8 cellular contexts compared by ENCODE assay signal in the genomic region with DNA sequence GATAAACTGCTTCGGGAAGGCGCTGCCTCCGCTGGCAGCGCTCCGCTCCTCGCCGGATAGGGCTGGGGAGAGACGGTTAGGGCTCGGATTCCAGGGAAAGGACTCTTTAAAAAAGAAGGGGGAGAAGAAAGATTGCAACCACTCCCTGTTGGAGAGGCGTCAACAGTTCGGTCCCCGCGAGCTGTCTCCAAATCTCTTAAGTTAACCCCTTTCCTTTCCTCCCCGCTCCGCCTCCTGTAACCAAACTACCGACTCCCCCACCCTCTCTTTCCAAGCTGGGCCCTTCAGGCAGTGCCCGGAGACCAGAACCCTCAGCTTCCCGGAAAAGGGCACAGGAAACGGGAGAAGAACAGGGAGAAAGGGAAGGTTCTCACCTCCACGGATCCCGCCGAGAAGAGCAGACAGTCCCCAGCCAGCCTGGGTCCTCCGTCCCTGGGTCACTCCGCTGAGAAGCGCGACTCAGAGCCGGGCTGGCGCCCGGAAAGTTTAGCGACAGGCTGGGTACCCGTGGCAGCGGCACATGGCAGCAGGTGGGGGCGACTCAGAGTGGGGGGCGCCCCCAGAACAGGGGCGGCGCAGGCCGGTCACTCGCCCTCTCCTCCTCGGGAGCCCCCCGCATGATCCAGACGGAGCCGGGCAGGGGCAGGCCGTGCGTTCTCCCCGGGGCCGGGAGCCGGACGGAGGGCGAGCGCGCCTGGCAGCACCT. TPM values are rescaled to one million over a fixed set of nuclear protein-coding genes. Genes with fewer than 3 reads are reported as not detected.
A peak's percentile ranks its signal among the peaks of the same experiment; 100 is the strongest.
DNase-seq lines count a peak whose midpoint lies in the region; ATAC-seq and TF ChIP-seq lines count a peak whose summit lies in the region.

No MANE protein-coding gene starts in this region.

- peak; percentile 9 for ATAC-seq in GM19467 (IDR thresholded peaks at IDR 0.05; ENCODE audit: unreplicated experiment)
- peak; percentile 3 for ATAC-seq in naive thymus-derived CD4-positive, alpha-beta T cell

- TF ChIP-seq CTCF in HL-60 (IDR thresholded peaks at IDR 0.05; ENCODE audit: insufficient read depth, low read length): no peak
- no peak for TF ChIP-seq CTCF in uterus (IDR thresholded peaks at IDR 0.05)

- intact Hi-C loops in naive thymus-derived CD4-positive, alpha-beta T cell (cut with micrococcal nuclease): loop anchor here (1.0 to 5.0 kb wide), 7 partner anchors 58 to 498 kb away; partner anchors contain the start of genes METTL21A (in 2 of the 2), CCNYL1 (in 1 of the 2), CREB1 (in 1 of the 2) and PIKFYVE (in 1 of the 2)
- intact Hi-C loops in uterus (cut with DNase I; ENCODE audit: low total_unique reads): loop anchor here (5.0 kb wide), 1 partner anchor 142 kb away; the partner anchor contains the start of gene METTL21A

- no peak overlapping the region for H3K27ac Mint-ChIP-seq in naive thymus-derived CD4-positive, alpha-beta T cell

- DNase-seq in DMS 273 (lab: John Stamatoyannopoulos, UW; ENCODE audit: unreplicated experiment) (peak; percentile 85), HL-60 (ENCODE audit: low read depth in 1 of 2, low spot score in 1 of 2) (peak in 1 of 2 experiments; percentile 33), UCSD-AML1 (lab: John Stamatoyannopoulos, UW; ENCODE audit: unreplicated experiment) (peak; percentile 51), epithelial cell of prostate (ENCODE audit: low read depth, low spot score) (no peak), uterus (peak; percentile 21 to 33)
- DNase-seq in naive thymus-derived CD4-positive, alpha-beta T cell: peak in 4 of 9 donors; percentile 11 to 48 (median 27)
- DNase-seq in central memory CD4-positive, alpha-beta T cell: no peak

- H3K4me1 Mint-ChIP-seq in naive thymus-derived CD4-positive, alpha-beta T cell: peaks cover 9 to 37% (median 29%) of the 10 kb centered on the region in 7 donors

- CTCF ChIA-PET in naive thymus-derived CD4-positive, alpha-beta T cell (lab: Charles Lee): interaction anchor here (0.5 to 1.3 kb wide), 2 partner anchors 23 to 252 kb away, joined by 3 read pairs; no protein-coding TSS in a partner anchor

- H3K4me1 ChIP-seq in naive thymus-derived CD4-positive, alpha-beta T cell (ENCODE audit: control insufficient read depth in 2 of 2, insufficient read depth in 2 of 2, low read length in 2 of 2): peaks cover 20 to 24% of the 10 kb centered on the region in 2 donors
- H3K4me1 ChIP-seq in uterus: peaks cover 0 to 4% of the 10 kb centered on the region in 2 donors

- no peaks in the 10 kb centered on the region for H3K9me3 ChIP-seq in naive thymus-derived CD4-positive, alpha-beta T cell (ENCODE audit: control insufficient read depth in 2 of 3, low read length in 3 of 3)
- no peaks in the 10 kb centered on the region for H3K9me3 ChIP-seq in uterus

- H3K27ac ChIP-seq in HL-60 (replicated peaks) (no peak overlapping the region), epithelial cell of prostate (peak overlapping the region; percentile 43), uterus (peak overlapping the region; percentile 62 to 82)
- no peak overlapping the region for H3K27ac ChIP-seq in naive thymus-derived CD4-positive, alpha-beta T cell (ENCODE audit: low read depth, low read length)

- no peaks in the 10 kb centered on the region for H3K36me3 ChIP-seq in naive thymus-derived CD4-positive, alpha-beta T cell (ENCODE audit: control insufficient read depth in 2 of 3, insufficient read depth in 3 of 3, low read length in 3 of 3)
- H3K36me3 ChIP-seq in uterus: no peaks in the 10 kb centered on the region

- H3K4me3 ChIP-seq in HL-60 (replicated peaks; ENCODE audit: insufficient read depth, low read length) (peak overlapping the region; percentile 84), uterus (peak overlapping the region; percentile 40 to 72)
- H3K4me3 ChIP-seq in naive thymus-derived CD4-positive, alpha-beta T cell (ENCODE audit: low read length): peak overlapping the region; percentile 63

- no peak for TF ChIP-seq POLR2A in uterus (IDR thresholded peaks at IDR 0.05)

- H3K27me3 ChIP-seq in HL-60 (ENCODE audit: insufficient read depth, poor library complexity, severe bottlenecking): no peaks in the 10 kb centered on the region
- peaks cover 0 to 3% of the 10 kb centered on the region in 2 donors for H3K27me3 ChIP-seq in naive thymus-derived CD4-positive, alpha-beta T cell (ENCODE audit: control insufficient read depth in 2 of 2, insufficient read depth in 2 of 2, low read length in 2 of 2)
- no peaks in the 10 kb centered on the region for H3K27me3 ChIP-seq in uterus

- H3K27me3 Mint-ChIP-seq in naive thymus-derived CD4-positive, alpha-beta T cell: peaks cover 22 to 70% (median 26%) of the 10 kb centered on the region in 5 donors

- peaks cover 0 to 1% (median 0%) of the 10 kb centered on the region in 11 donors for H3K9me3 Mint-ChIP-seq in naive thymus-derived CD4-positive, alpha-beta T cell

- peak overlapping the region; percentile 82 to 97 (median 86) for H3K4me3 Mint-ChIP-seq in naive thymus-derived CD4-positive, alpha-beta T cell

- POLR2A ChIA-PET in naive thymus-derived CD4-positive, alpha-beta T cell (lab: Charles Lee): interaction anchor here (1.5 kb wide), 2 partner anchors 57 to 58 kb away, joined by 3 to 5 read pairs; partner anchors contain the start of gene CCNYL1

- H3K36me3 Mint-ChIP-seq in naive thymus-derived CD4-positive, alpha-beta T cell: no peaks in the 10 kb centered on the region

RNA-seq across cellular contexts. Expression of gene FZD5, which starts 0.7 kb away (rescaled TPM):
- under 1 TPM; 0.13 to 0.93 (median 0.27) TPM for total RNA-seq in naive thymus-derived CD4-positive, alpha-beta T cell
- polyA plus RNA-seq in naive thymus-derived CD4-positive, alpha-beta T cell: not detected
- total RNA-seq in uterus: 1 to 10 TPM; 3.8 to 8.1 (median 6.6) TPM

RNA-seq across cellular contexts. Expression of gene CCNYL1, which starts 57.6 kb away (rescaled TPM):
- total RNA-seq in naive thymus-derived CD4-positive, alpha-beta T cell: 10 to 100 TPM in 3 of 5 experiments, 1 to 10 TPM in 2; 6.7 to 16.7 (median 10.7) TPM
- 1 to 10 TPM; 1.7 to 2.6 TPM for polyA plus RNA-seq in naive thymus-derived CD4-positive, alpha-beta T cell
- total RNA-seq in uterus: 10 to 100 TPM in 3 of 4 donors, 1 to 10 TPM in 1; 4.1 to 32.6 (median 15.7) TPM

Comparison
In these comparisons a context has a peak if more than half of its experiments do, and no peak if none do; other contexts are left out.
1. DNase-seq: peak in DMS 273 (single experiment), UCSD-AML1 (single experiment) and uterus (2 of 2); none in epithelial cell of prostate (single experiment) and central memory CD4-positive, alpha-beta T cell (single experiment).
2. H3K27ac ChIP-seq: peak in epithelial cell of prostate (single experiment) and uterus (2 of 2); none in HL-60 (single experiment) and naive thymus-derived CD4-positive, alpha-beta T cell (single experiment).
3. Peak in every context shown above with its lines, with median percentiles within 50 percentile points of each other: H3K4me3 ChIP-seq.